In the genomic region with DNA sequence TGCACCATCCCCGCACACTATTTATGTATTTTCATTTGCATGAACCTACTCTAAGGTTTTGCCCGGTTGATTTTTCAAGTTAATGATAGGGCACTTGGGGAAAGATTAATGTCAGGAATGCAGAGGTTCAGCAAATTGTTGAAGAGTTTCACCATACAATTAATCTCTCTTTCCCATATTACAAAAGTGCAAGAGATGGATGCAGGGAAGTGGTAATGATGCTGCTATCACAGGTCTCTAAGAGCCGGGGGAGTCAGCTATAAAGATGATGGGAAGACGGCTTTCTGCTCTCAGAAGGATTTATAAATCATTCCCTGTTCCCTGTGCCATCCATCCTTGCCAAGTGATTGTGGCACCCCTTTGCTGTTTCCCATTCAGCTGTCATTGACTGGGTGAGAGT, we compare ENCODE assay signal across 35 cellular contexts.
"Had no signal": no experiment of that assay in that cellular context is flagged by ENCODE, and none has a peak within 500 bp of the region (broad histone marks: within the 10 kb centered on the region; RNA-seq: fewer than 3 reads in every experiment).

No MANE protein-coding gene starts in this region.

- H3K9me3 ChIP-seq: MG63 had no signal

- H3K36me3 ChIP-seq: MG63 had no signal

- H3K4me3 ChIP-seq: MG63 had no signal

- H3K27me3 ChIP-seq: MG63 had no signal

- H3K27ac ChIP-seq: KMS-11 had no signal

- H3K9ac ChIP-seq: KMS-11 had no signal

- DNase-seq: Karpas-422, Kasumi-1, KBM-7, KG1, MG63, MM.1S, MV-4-11, NCI-H1048, NCI-H1092, NCI-H1092 treated with DMSO at 0.1 percent for 48 hours, NCI-H1105, NCI-H1105 treated with DMSO at 0.1 percent for 48 hours, NCI-H1417, NCI-H1417 treated with DMSO at 0.1 percent for 48 hours, NCI-H1436, NCI-H1436 treated with DMSO at 0.1 percent for 48 hours, NCI-H146, NCI-H1694, NCI-H1694 treated with DMSO at 0.1 percent for 48 hours, NCI-H187, NCI-H187 treated with DMSO at 0.1 percent for 48 hours, NCI-H1930, NCI-H2029, NCI-H2029 treated with DMSO at 0.1 percent for 48 hours, NCI-H2081, NCI-H2081 treated with DMSO at 0.1 percent for 48 hours, NCI-H2107, NCI-H2171, NCI-H2171 treated with DMSO at 0.1 percent for 48 hours, NCI-H2227 treated with DMSO at 0.1 percent for 48 hours, NCI-H226, NCI-H345, NCI-H446, NCI-H446 treated with DMSO at 0.1 percent for 48 hours had no signal

- H3K4me2 ChIP-seq: KMS-11 had no signal
